Comparison of ENCODE assay signal across 31 cellular contexts in genomic region chr11:94782446-94782845, GRCh38. TPM values are rescaled to one million over a fixed set of nuclear protein-coding genes. Genes with fewer than 3 reads are reported as not detected.
A peak's percentile ranks its signal among the peaks of the same experiment; 100 is the strongest.
DNase-seq lines count a peak whose midpoint lies in the region; ATAC-seq, FAIRE-seq and TF ChIP-seq lines count a peak whose summit lies in the region.
"Had no signal": no experiment of that assay in that cellular context is flagged by ENCODE, and none has a peak within 500 bp of the region (broad histone marks: within the 10 kb centered on the region; RNA-seq: fewer than 3 reads in every experiment).

No MANE protein-coding gene starts in this region.

- H3K9me3 Mint-ChIP-seq in MCF 10A (ENCODE audit: unreplicated experiment) = no peaks in the 10 kb centered on the region
- no peaks in the 10 kb centered on the region for H3K9me3 Mint-ChIP-seq in astrocyte (ENCODE audit: unreplicated experiment)
- H3K9me3 Mint-ChIP-seq: CD8-positive, alpha-beta memory T cell; dendritic cell treated with granulocyte-macrophage colony-stimulating factor and Interleukin-4, amounts not matched to agents 40 ng/mL and 50 ng/mL, for 4 days; endodermal cell had no signal

- H3K9me1 ChIP-seq in keratinocyte (ENCODE audit: control insufficient read depth, extremely low read depth, insufficient read depth, low read length) = no peaks in the 10 kb centered on the region

- TF ChIP-seq CTCF in mammary epithelial cell (conservative IDR thresholded peaks at IDR 0.05 in 1 of 2, IDR thresholded peaks at IDR 0.05 in 1 of 2; ENCODE audit: extremely low read depth in 1 of 2, insufficient read depth in 1 of 2, low read depth in 1 of 2, low read length in 2 of 2) = no peak
- no peak for TF ChIP-seq CTCF in MCF 10A (IDR thresholded peaks at IDR 0.05; ENCODE audit: unreplicated experiment)
- TF ChIP-seq CTCF in astrocyte (IDR thresholded peaks at IDR 0.05; ENCODE audit: insufficient read depth, low read depth, low read length) = no peak
- no peak for TF ChIP-seq CTCF in keratinocyte (optimal IDR thresholded peaks at IDR 0.05 in 1 of 3, IDR thresholded peaks at IDR 0.05 in 1 of 3, conservative IDR thresholded peaks at IDR 0.05 in 1 of 3; ENCODE audit: extremely low read depth in 1 of 3, insufficient read depth in 2 of 3, low read length in 3 of 3)
- no peak for TF ChIP-seq CTCF in smooth muscle cell (IDR thresholded peaks at IDR 0.05; ENCODE audit: borderline replicate concordance, insufficient read depth, poor library complexity, severe bottlenecking)
- TF ChIP-seq CTCF in lower lobe of right lung (IDR thresholded peaks at IDR 0.05) = no peak

- peak overlapping the region; percentile 30 for H3K27ac ChIP-seq in mammary epithelial cell (ENCODE audit: insufficient read depth, low read depth, low read length)
- peak overlapping the region; percentile 52 for H3K27ac ChIP-seq in astrocyte (ENCODE audit: low read depth, low read length)
- peak overlapping the region; percentile 28 for H3K27ac ChIP-seq in keratinocyte (ENCODE audit: control insufficient read depth, insufficient read depth, low read length)
- peak overlapping the region; percentile 55 for H3K27ac ChIP-seq in smooth muscle cell (ENCODE audit: low read depth)
- no peak overlapping the region for H3K27ac ChIP-seq in lower lobe of right lung
- H3K27ac ChIP-seq: A549 had no signal

- CTCF ChIA-PET in mammary epithelial cell (lab: Charles Lee; ENCODE audit: low non-redundant PET) = interaction anchor here (0.6 kb wide), 1 partner anchor 1923 kb away, joined by 3 read pairs; no protein-coding TSS in a partner anchor
- CTCF ChIA-PET in MCF 10A (lab: Yijun Ruan, JAX) = no interaction called here

- DNase-seq in mammary epithelial cell = no peak
- no peak for DNase-seq in MCF 10A (ENCODE audit: unreplicated experiment)
- DNase-seq in astrocyte (ENCODE audit: low read depth) = no peak
- no peak for DNase-seq in keratinocyte (ENCODE audit: low read depth, low spot score)
- DNase-seq in smooth muscle cell (lab: John Stamatoyannopoulos, UW; ENCODE audit: unreplicated experiment) = no peak
- DNase-seq in superior temporal gyrus (ENCODE audit: extremely low spot score) = no peak
- no peak for DNase-seq in COR-L47 (lab: John Stamatoyannopoulos, UW)
- no peak for DNase-seq in lower lobe of right lung
- DNase-seq: activated T-cell treated with anti-CD3 and anti-CD28 coated beads for 4 hours; aorta; BE2C; CD8-positive, alpha-beta memory T cell; central memory CD4-positive, alpha-beta T cell; endodermal cell; glutamatergic neuron; islet precursor cell; NCI-H1092 treated with DMSO at 0.1 percent for 48 hours; NCI-H2029; NCI-H2227 treated with DMSO at 0.1 percent for 48 hours; NCI-H748 treated with DMSO at 0.1 percent for 48 hours; posterior cingulate gyrus; SK-N-SH; stimulated activated naive CD8-positive, alpha-beta T cell treated with anti-CD3 and anti-CD28 coated beads, Interleukin-15, Interleukin-2, amounts not matched to agents 100 U/mL and 50 U/mL, for 24 hours; T-helper 17 cell; uterus had no signal

- H3K4me3 Mint-ChIP-seq in MCF 10A (ENCODE audit: unreplicated experiment) = no peak overlapping the region
- no peak overlapping the region for H3K4me3 Mint-ChIP-seq in astrocyte (ENCODE audit: unreplicated experiment)
- H3K4me3 Mint-ChIP-seq: activated naive CD8-positive, alpha-beta T cell; CD8-positive, alpha-beta memory T cell; dendritic cell treated with granulocyte-macrophage colony-stimulating factor and Interleukin-4, amounts not matched to agents 40 ng/mL and 50 ng/mL, for 4 days; endodermal cell; T-helper 17 cell had no signal

- H4K20me1 ChIP-seq in mammary epithelial cell (ENCODE audit: insufficient read depth, low read length) (peaks cover 6% of the 10 kb centered on the region), astrocyte (ENCODE audit: insufficient read depth, low read length) (peaks cover 39% of the 10 kb centered on the region), keratinocyte (ENCODE audit: control insufficient read depth, extremely low read depth, insufficient read depth, low read length) (peaks cover 9% of the 10 kb centered on the region), smooth muscle cell (ENCODE audit: low read depth) (peaks cover 98% of the 10 kb centered on the region)

- H3K36me3 ChIP-seq in mammary epithelial cell (ENCODE audit: insufficient read depth, low read length) = no peaks in the 10 kb centered on the region
- H3K36me3 ChIP-seq in astrocyte (ENCODE audit: insufficient read depth, low read length) = no peaks in the 10 kb centered on the region
- H3K36me3 ChIP-seq in keratinocyte (ENCODE audit: control insufficient read depth in 2 of 2, extremely low read depth in 1 of 2, insufficient read depth in 2 of 2, low read length in 2 of 2) = peaks cover 0 to 2% of the 10 kb centered on the region in 2 experiments
- H3K36me3 ChIP-seq in smooth muscle cell (ENCODE audit: low read depth) = no peaks in the 10 kb centered on the region
- H3K36me3 ChIP-seq in lower lobe of right lung = no peaks in the 10 kb centered on the region
- H3K36me3 ChIP-seq: BE2C, esophagus muscularis mucosa, uterus had no signal

- WGBS in mammary epithelial cell (ENCODE audit: low coverage, missing lambda C conversion rate) = 72% methylated on average over 1 of the region's 1 CpG
- WGBS in smooth muscle cell (ENCODE audit: low lambda C conversion rate) = 100% methylated on average over 1 of the region's 1 CpG

- H3K27me3 Mint-ChIP-seq in MCF 10A (ENCODE audit: insufficient read depth, unreplicated experiment) = no peaks in the 10 kb centered on the region
- no peaks in the 10 kb centered on the region for H3K27me3 Mint-ChIP-seq in astrocyte (ENCODE audit: low read depth, unreplicated experiment)
- H3K27me3 Mint-ChIP-seq: dendritic cell treated with granulocyte-macrophage colony-stimulating factor and Interleukin-4, amounts not matched to agents 40 ng/mL and 50 ng/mL, for 4 days had no signal

- POLR2A ChIA-PET in MCF 10A (lab: Yijun Ruan, JAX) = interaction anchor here (0.9 kb wide), 1 partner anchor 14 kb away, joined by 4 read pairs; the partner anchor contains the start of gene AMOTL1

- intact Hi-C loops in mammary epithelial cell (cut with micrococcal nuclease) (no loop called here), MCF 10A (cut with micrococcal nuclease) (no loop called here), lower lobe of right lung (cut with DNase I) (no loop called here)

- no peak for FAIRE-seq in astrocyte (lab: Jason Lieb, UNC)
- FAIRE-seq in keratinocyte (lab: Jason Lieb, UNC) = no peak
- FAIRE-seq: A549, GM12891 had no signal

- no peak overlapping the region for H2AFZ ChIP-seq in mammary epithelial cell (ENCODE audit: low read depth, low read length)
- H2AFZ ChIP-seq in astrocyte (ENCODE audit: low read depth, low read length) = no peak overlapping the region
- no peak overlapping the region for H2AFZ ChIP-seq in keratinocyte (ENCODE audit: control insufficient read depth, low read length)
- H2AFZ ChIP-seq in smooth muscle cell (ENCODE audit: low read depth) = no peak overlapping the region

- peaks cover 38% of the 10 kb centered on the region for H3K4me1 ChIP-seq in mammary epithelial cell (ENCODE audit: insufficient read depth, low read length)
- H3K4me1 ChIP-seq in astrocyte (ENCODE audit: insufficient read depth, low read length) = peaks cover 4% of the 10 kb centered on the region
- H3K4me1 ChIP-seq in keratinocyte (ENCODE audit: control insufficient read depth, extremely low read depth, insufficient read depth, low read length) = peaks cover 46% of the 10 kb centered on the region
- H3K4me1 ChIP-seq in smooth muscle cell (ENCODE audit: low read depth) = peaks cover 12% of the 10 kb centered on the region
- H3K4me1 ChIP-seq in lower lobe of right lung = peaks cover 80% of the 10 kb centered on the region
- H3K4me1 ChIP-seq: A549 had no signal

- dilution Hi-C loops in mammary epithelial cell (cut with HindIII; ENCODE audit: low sequenced_read_pairs) (no loop called here), keratinocyte (cut with MboI; ENCODE audit: extremely low pct_ligation_motif_present, low sequenced_read_pairs) (no loop called here)

- H3K79me2 ChIP-seq in mammary epithelial cell (ENCODE audit: insufficient read depth, low read length) (peaks cover 96% of the 10 kb centered on the region), astrocyte (ENCODE audit: insufficient read depth, low read length) (peaks cover 92% of the 10 kb centered on the region), keratinocyte (ENCODE audit: control insufficient read depth, insufficient read depth, low read length) (peaks cover 97% of the 10 kb centered on the region), smooth muscle cell (ENCODE audit: low read depth) (peaks cover 99% of the 10 kb centered on the region)

- BruUV-seq in mammary epithelial cell (replicated peaks; lab: Mats Ljungman, UMichigan) = no TSS peak
- no TSS peak for BruUV-seq in MCF 10A (replicated peaks; lab: Mats Ljungman, UMichigan)

- ATAC-seq in lower lobe of right lung = no peak
- ATAC-seq: A549; stimulated activated naive CD8-positive, alpha-beta T cell treated with anti-CD3 and anti-CD28 coated beads, Interleukin-15, Interleukin-2, amounts not matched to agents 100 U/mL and 50 U/mL, for 24 hours; T-helper 17 cell had no signal

- no peak overlapping the region for H3K9ac ChIP-seq in mammary epithelial cell (ENCODE audit: insufficient read depth, low read length)
- peak overlapping the region; percentile 13 for H3K9ac ChIP-seq in astrocyte (ENCODE audit: low read length)
- H3K9ac ChIP-seq in keratinocyte (ENCODE audit: control insufficient read depth, extremely low read depth, insufficient read depth, low read length) = no peak overlapping the region
- H3K9ac ChIP-seq in smooth muscle cell (ENCODE audit: low read depth) = no peak overlapping the region
- H3K9ac ChIP-seq: SK-N-SH had no signal

- peaks cover 37% of the 10 kb centered on the region for H3K4me1 Mint-ChIP-seq in MCF 10A (ENCODE audit: insufficient read depth, unreplicated experiment)
- H3K4me1 Mint-ChIP-seq in astrocyte (ENCODE audit: low read depth, unreplicated experiment) = peaks cover 33% of the 10 kb centered on the region

- in situ Hi-C loops in mammary epithelial cell (cut with MboI; ENCODE audit: low sequenced_read_pairs in 2 of 2) = no loop called here

- no peak overlapping the region for H3K4me2 ChIP-seq in mammary epithelial cell (ENCODE audit: insufficient read depth, low read depth, low read length)
- H3K4me2 ChIP-seq in astrocyte (ENCODE audit: low read length) = peak overlapping the region; percentile 26
- no peak overlapping the region for H3K4me2 ChIP-seq in keratinocyte (ENCODE audit: control insufficient read depth, extremely low read depth, insufficient read depth, low read depth, low read length)
- no peak overlapping the region for H3K4me2 ChIP-seq in smooth muscle cell
- H3K4me2 ChIP-seq: A549, SK-N-SH had no signal

- H3K27me3 ChIP-seq in mammary epithelial cell (ENCODE audit: insufficient read depth, low read length) = no peaks in the 10 kb centered on the region
- H3K27me3 ChIP-seq in astrocyte (ENCODE audit: insufficient read depth, low read length) = no peaks in the 10 kb centered on the region
- H3K27me3 ChIP-seq in keratinocyte (ENCODE audit: control insufficient read depth, extremely low read depth, insufficient read depth, low read length) = no peaks in the 10 kb centered on the region
- no peaks in the 10 kb centered on the region for H3K27me3 ChIP-seq in smooth muscle cell (ENCODE audit: low read depth)
- no peaks in the 10 kb centered on the region for H3K27me3 ChIP-seq in lower lobe of right lung (ENCODE audit: low read depth)
- H3K27me3 ChIP-seq: BE2C, esophagus muscularis mucosa, uterus had no signal

- H3K27ac Mint-ChIP-seq in MCF 10A (ENCODE audit: low read depth, unreplicated experiment) (no peak overlapping the region), astrocyte (ENCODE audit: unreplicated experiment) (peak overlapping the region; percentile 77)
- H3K27ac Mint-ChIP-seq: activated naive CD8-positive, alpha-beta T cell; CD8-positive, alpha-beta memory T cell; dendritic cell treated with granulocyte-macrophage colony-stimulating factor and Interleukin-4, amounts not matched to agents 40 ng/mL and 50 ng/mL, for 4 days; endodermal cell; T-helper 17 cell had no signal

- no peaks in the 10 kb centered on the region for H3K9me3 ChIP-seq in mammary epithelial cell (replicated peaks; ENCODE audit: insufficient read depth, low read length)
- no peaks in the 10 kb centered on the region for H3K9me3 ChIP-seq in astrocyte (ENCODE audit: insufficient read depth, low read depth, low read length)
- no peaks in the 10 kb centered on the region for H3K9me3 ChIP-seq in keratinocyte (ENCODE audit: control insufficient read depth, low read depth, low read length)
- no peaks in the 10 kb centered on the region for H3K9me3 ChIP-seq in smooth muscle cell (replicated peaks; ENCODE audit: low read depth)
- no peaks in the 10 kb centered on the region for H3K9me3 ChIP-seq in lower lobe of right lung
- H3K9me3 ChIP-seq: A549, BE2C, esophagus muscularis mucosa, SK-N-SH, uterus had no signal

- H3F3A ChIP-seq in smooth muscle cell (ENCODE audit: low read depth) = no peaks in the 10 kb centered on the region

- H3K4me3 ChIP-seq in mammary epithelial cell (replicated peaks in 1 of 3; ENCODE audit: insufficient read depth in 1 of 3, low read depth in 2 of 3, low read length in 3 of 3) (no peak overlapping the region), astrocyte (ENCODE audit: insufficient read depth, low read depth, low read length) (no peak overlapping the region), keratinocyte (ENCODE audit: control insufficient read depth in 2 of 3, extremely low read depth in 1 of 3, insufficient read depth in 2 of 3, low read depth in 1 of 3, low read length in 3 of 3) (no peak overlapping the region), smooth muscle cell (no peak overlapping the region), lower lobe of right lung (no peak overlapping the region)
- H3K4me3 ChIP-seq: A549, esophagus muscularis mucosa, lung, uterus had no signal

- H3K36me3 Mint-ChIP-seq in MCF 10A (ENCODE audit: insufficient read depth, unreplicated experiment) (no peaks in the 10 kb centered on the region), astrocyte (ENCODE audit: low read depth, unreplicated experiment) (no peaks in the 10 kb centered on the region)
- H3K36me3 Mint-ChIP-seq: activated naive CD8-positive, alpha-beta T cell; CD8-positive, alpha-beta memory T cell had no signal

RNA-seq across cellular contexts. Expression of gene AMOTL1, which starts 14.3 kb away (rescaled TPM):
- total RNA-seq in mammary epithelial cell (100 to 1,000 TPM; 181 to 201 TPM), MCF 10A (2022) (76.6 and 77.0 TPM in 2 replicates), astrocyte (46.1 and 47.8 TPM in 2 replicates), smooth muscle cell (61.0 and 63.5 TPM in 2 replicates), lower lobe of right lung (57.2 TPM)
- polyA plus RNA-seq in mammary epithelial cell (87.4 TPM), keratinocyte (62.4 to 110 TPM (median 86.5 TPM) in 3 replicates), smooth muscle cell (23.4 and 23.8 TPM in 2 replicates)
- polyA minus RNA-seq in mammary epithelial cell (304 TPM), keratinocyte (140 to 193 TPM (median 155 TPM) in 3 replicates)
- polyA plus RNA-seq in keratinocyte (2011; ENCODE audit: low read depth) = 28.9 TPM
- 58.9 and 89.6 TPM in 2 replicates for polyA plus RNA-seq in keratinocyte (2011; cell fraction: cytosol; rRNA removed)
- 149 and 163 TPM in 2 replicates for polyA plus RNA-seq in keratinocyte (2011; cell fraction: nucleus; rRNA removed)
- 31.6 and 98.4 TPM in 2 replicates for polyA plus RNA-seq in keratinocyte (2012; ENCODE audit: low replicate concordance)
- 103 TPM for polyA minus RNA-seq in keratinocyte (2011; cell fraction: cytosol; rRNA and poly(A)+ RNA removed)
- 195 and 328 TPM in 2 replicates for polyA minus RNA-seq in keratinocyte (2011; cell fraction: nucleus; rRNA and poly(A)+ RNA removed)
